ENCODE assay signal across 17 cellular contexts in genomic region chr17:18006495-18007239, GRCh38. TPM values are rescaled to one million over a fixed set of nuclear protein-coding genes. Genes with fewer than 3 reads are reported as not detected.
"Had no signal": no experiment of that assay in that cellular context is flagged by ENCODE, and none has a peak within 500 bp of the region (broad histone marks: within the 10 kb centered on the region; RNA-seq: fewer than 3 reads in every experiment).

No MANE protein-coding gene starts in this region.

- H3K27ac Mint-ChIP-seq: activated CD8-positive, alpha-beta T cell treated with anti-CD3 and anti-CD28 coated beads for 36 hours; activated T-helper 17 cell treated with anti-CD3 and anti-CD28 coated beads, Interleukin-2, amount 50 U/mL, for 72 hours; effector memory CD8-positive, alpha-beta T cell; T-helper 2 cell treated with Interferon-gamma antibody and Interleukin-4, amounts not matched to agents 5 μg/mL and 100 μg/mL, for 36 hours had no signal

- DNase-seq: activated CD4-positive, alpha-beta T cell treated with anti-CD3 and anti-CD28 coated beads for 1 hour; activated CD8-positive, alpha-beta T cell treated with anti-CD3 and anti-CD28 coated beads for 36 hours; activated naive CD4-positive, alpha-beta T cell treated with anti-CD3 and anti-CD28 coated beads, Interleukin-2, amount 50 U/mL, for 16 hours; amniotic stem cell; body of pancreas; effector memory CD8-positive, alpha-beta T cell; left cardiac atrium; naive thymus-derived CD8-positive, alpha-beta T cell; sigmoid colon; stimulated activated CD4-positive, alpha-beta T cell treated with anti-CD3 and anti-CD28 coated beads, Interleukin-12 subunit alpha, Interleukin-12 subunit beta, amount 100 ng/mL, for 4 hours; stimulated activated naive CD4-positive, alpha-beta T cell treated with Interleukin-2 at 50 U/mL for 16 hours; upper lobe of right lung had no signal

- H3K4me1 ChIP-seq: body of pancreas, sigmoid colon, upper lobe of right lung had no signal

- H3K36me3 ChIP-seq: upper lobe of right lung had no signal

- H3K4me3 Mint-ChIP-seq: activated CD8-positive, alpha-beta T cell treated with anti-CD3 and anti-CD28 coated beads for 36 hours; activated T-helper 17 cell treated with anti-CD3 and anti-CD28 coated beads, Interleukin-2, amount 50 U/mL, for 72 hours; central memory CD8-positive, alpha-beta T cell; effector memory CD8-positive, alpha-beta T cell; T-helper 2 cell treated with Interferon-gamma antibody and Interleukin-4, amounts not matched to agents 5 μg/mL and 100 μg/mL, for 36 hours had no signal

- H3K4me1 Mint-ChIP-seq: activated T-helper 17 cell treated with anti-CD3 and anti-CD28 coated beads, Interleukin-2, amount 50 U/mL, for 72 hours; central memory CD8-positive, alpha-beta T cell had no signal

- H3K27me3 Mint-ChIP-seq: activated CD8-positive, alpha-beta T cell treated with anti-CD3 and anti-CD28 coated beads for 36 hours; activated T-helper 17 cell treated with anti-CD3 and anti-CD28 coated beads, Interleukin-2, amount 50 U/mL, for 72 hours; central memory CD8-positive, alpha-beta T cell; effector memory CD8-positive, alpha-beta T cell; naive thymus-derived CD8-positive, alpha-beta T cell had no signal

- H3K4me3 ChIP-seq: body of pancreas, lung, sigmoid colon, upper lobe of right lung had no signal

- H3K27ac ChIP-seq: body of pancreas, sigmoid colon, upper lobe of right lung had no signal

- H3K9me3 ChIP-seq: body of pancreas, sigmoid colon, upper lobe of right lung had no signal

- H3K27me3 ChIP-seq: body of pancreas, sigmoid colon, upper lobe of right lung had no signal

- H3K9me3 Mint-ChIP-seq: activated CD8-positive, alpha-beta T cell treated with anti-CD3 and anti-CD28 coated beads for 36 hours; activated T-helper 17 cell treated with anti-CD3 and anti-CD28 coated beads, Interleukin-2, amount 50 U/mL, for 72 hours; central memory CD8-positive, alpha-beta T cell; effector memory CD8-positive, alpha-beta T cell; naive thymus-derived CD8-positive, alpha-beta T cell; T-helper 2 cell treated with Interferon-gamma antibody and Interleukin-4, amounts not matched to agents 5 μg/mL and 100 μg/mL, for 36 hours had no signal

RNA-seq across cellular contexts. Expression of gene DRC3, which starts 34.0 kb away (rescaled TPM):
- total RNA-seq: mononuclear cell had no signal
